1 cellular context compared by ENCODE assay signal in the genomic region with DNA sequence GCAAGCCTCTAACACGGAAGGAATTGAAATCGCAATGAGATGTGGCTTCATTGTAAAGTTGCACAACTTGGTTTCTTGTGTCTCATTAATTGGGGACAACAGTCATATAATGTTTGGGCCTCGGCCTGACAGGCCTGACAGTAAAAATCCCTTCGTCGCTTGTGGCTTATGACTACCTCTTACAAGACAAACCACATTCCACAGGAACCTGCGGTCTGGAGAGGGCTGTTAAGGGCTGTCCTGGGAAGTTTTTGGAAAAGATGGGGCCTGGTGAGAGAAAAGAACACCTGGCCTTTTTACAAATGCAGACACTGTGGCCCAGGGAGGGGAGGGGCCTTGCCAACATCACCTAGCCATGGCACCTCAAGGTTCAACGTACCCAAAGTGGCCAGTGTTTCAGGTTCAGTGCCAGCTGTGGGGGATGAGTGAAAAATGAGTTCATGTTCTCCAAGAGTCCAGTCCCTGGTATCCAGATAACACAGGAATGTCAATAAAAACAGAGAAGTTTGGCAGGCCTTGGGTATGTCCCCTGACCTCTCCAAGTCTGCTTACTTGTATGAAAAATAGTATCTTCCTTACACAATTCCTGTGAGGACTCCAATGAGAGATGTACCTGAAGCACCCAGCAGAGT.
A peak's percentile ranks its signal among the peaks of the same experiment; 100 is the strongest.
TF ChIP-seq lines count a peak whose summit lies in the region.

No MANE protein-coding gene starts in this region.

TF ChIP-seq in GM12878, 131 proteins besides CTCF, POLR2A, EP300 and RAD21:
- TF ChIP-seq RUNX3 (IDR thresholded peaks at IDR 0.05; ENCODE audit: low read length) (peak; percentile 29; the same call in 1 of the 2 replicates), LARP7 (IDR thresholded peaks at IDR 0.05) (no peak)
TF ChIP-seq in GM12878: peak in this region for 1.
